ENCODE assay signal across 2 cellular contexts in genomic region chr6:142141531-142141930, GRCh38. TPM values are rescaled to one million over a fixed set of nuclear protein-coding genes. Genes with fewer than 3 reads are reported as not detected.
"Had no signal": no experiment of that assay in that cellular context is flagged by ENCODE, and none has a peak within 500 bp of the region (broad histone marks: within the 10 kb centered on the region; RNA-seq: fewer than 3 reads in every experiment).

No MANE protein-coding gene starts in this region.

RNA-seq across cellular contexts. Expression of gene NMBR, which starts 5.4 kb away (rescaled TPM):
- total RNA-seq: G401, GM12878 had no signal
- polyA plus RNA-seq: GM12878 had no signal

RNA-seq across cellular contexts. Expression of gene GJE1, which starts 8.8 kb away (rescaled TPM):
- total RNA-seq: G401, GM12878 had no signal
- polyA plus RNA-seq: GM12878 had no signal
